Comparison of ENCODE assay signal across 16 cellular contexts in the genomic region with DNA sequence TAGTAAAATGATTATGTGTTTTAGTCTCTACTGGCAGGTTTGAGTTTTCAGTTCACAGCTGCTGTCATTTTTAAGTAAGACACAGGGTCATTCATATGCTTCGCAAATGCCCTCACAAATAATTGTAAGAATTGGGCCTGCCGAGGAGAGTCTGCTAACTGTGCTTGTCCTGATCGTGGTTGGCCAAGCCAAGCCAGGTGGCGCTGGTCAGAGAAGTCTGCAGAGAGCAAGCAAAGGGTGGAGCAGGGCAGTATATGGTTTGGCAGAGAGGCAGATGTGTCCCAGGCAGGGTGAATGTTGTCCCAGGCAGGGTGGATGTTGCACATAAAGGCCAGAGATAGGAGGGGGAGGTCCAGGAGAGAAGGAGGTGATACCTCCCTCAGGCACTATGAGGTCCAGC. TPM values are rescaled to one million over a fixed set of nuclear protein-coding genes. Genes with fewer than 3 reads are reported as not detected.
A peak's percentile ranks its signal among the peaks of the same experiment; 100 is the strongest.
DNase-seq lines count a peak whose midpoint lies in the region; ATAC-seq and TF ChIP-seq lines count a peak whose summit lies in the region.
"Had no signal": no experiment of that assay in that cellular context is flagged by ENCODE, and none has a peak within 500 bp of the region (broad histone marks: within the 10 kb centered on the region; RNA-seq: fewer than 3 reads in every experiment).

No MANE protein-coding gene starts in this region.

- DNase-seq in GM23248 (no peak), LNCaP clone FGC (ENCODE audit: low read depth) (no peak), myocyte (ENCODE audit: low read depth) (peak; percentile 41), MCF 10A (ENCODE audit: unreplicated experiment) (no peak), putamen (ENCODE audit: low spot score) (no peak)
- no peak for DNase-seq in central memory CD8-positive, alpha-beta T cell (ENCODE audit: low spot score in 2 of 2)
- DNase-seq in activated naive CD4-positive, alpha-beta T cell treated with anti-CD3 and anti-CD28 coated beads, Interleukin-2, amount 10 ng/mL, durations not matched to agents 7 days and 5 days, result no peak
- DNase-seq: 8988T; CD4-positive, alpha-beta memory T cell; DMS153; DMS79; GF-D8; H9 had no signal

- TF ChIP-seq CTCF in LNCaP clone FGC (IDR thresholded peaks at IDR 0.05; ENCODE audit: control insufficient read depth, extremely low read depth, insufficient read depth), result 0 out of 2 replicates have a peak, but pooled peaks have one; percentile 5
- no peak for TF ChIP-seq CTCF in MCF 10A (IDR thresholded peaks at IDR 0.05; ENCODE audit: unreplicated experiment)

- no peaks in the 10 kb centered on the region for H3K4me1 Mint-ChIP-seq in central memory CD8-positive, alpha-beta T cell
- H3K4me1 Mint-ChIP-seq in MCF 10A (ENCODE audit: insufficient read depth, unreplicated experiment), result no peaks in the 10 kb centered on the region
- no peaks in the 10 kb centered on the region for H3K4me1 Mint-ChIP-seq in activated naive CD4-positive, alpha-beta T cell treated with anti-CD3 and anti-CD28 coated beads, Interleukin-2, amount 10 ng/mL, durations not matched to agents 7 days and 5 days
- H3K4me1 Mint-ChIP-seq: CD14-positive monocyte; CD4-positive, alpha-beta memory T cell had no signal

- peaks cover 9% of the 10 kb centered on the region for H3K36me3 Mint-ChIP-seq in central memory CD8-positive, alpha-beta T cell (ENCODE audit: insufficient read depth)
- peaks cover 5% of the 10 kb centered on the region for H3K36me3 Mint-ChIP-seq in MCF 10A (ENCODE audit: insufficient read depth, unreplicated experiment)
- H3K36me3 Mint-ChIP-seq in activated naive CD4-positive, alpha-beta T cell treated with anti-CD3 and anti-CD28 coated beads, Interleukin-2, amount 10 ng/mL, durations not matched to agents 7 days and 5 days, result peaks cover 44% of the 10 kb centered on the region

- H3K79me2 ChIP-seq in GM23248 (ENCODE audit: insufficient read depth), result no peaks in the 10 kb centered on the region

- ATAC-seq in central memory CD8-positive, alpha-beta T cell (replicated peaks; ENCODE audit: extremely low read depth, poor library complexity, severe bottlenecking), result no peak

- no peaks in the 10 kb centered on the region for H3K9me3 Mint-ChIP-seq in central memory CD8-positive, alpha-beta T cell
- no peaks in the 10 kb centered on the region for H3K9me3 Mint-ChIP-seq in MCF 10A (ENCODE audit: unreplicated experiment)
- H3K9me3 Mint-ChIP-seq in activated naive CD4-positive, alpha-beta T cell treated with anti-CD3 and anti-CD28 coated beads, Interleukin-2, amount 10 ng/mL, durations not matched to agents 7 days and 5 days, result no peaks in the 10 kb centered on the region
- H3K9me3 Mint-ChIP-seq: CD14-positive monocyte; CD4-positive, alpha-beta memory T cell; H9 had no signal

- POLR2A ChIA-PET in MCF 10A (lab: Yijun Ruan, JAX), result no interaction called here

- H2AFZ ChIP-seq in GM23248, result no peak overlapping the region

- H3K4me2 ChIP-seq in GM23248 (ENCODE audit: unreplicated experiment), result no peak overlapping the region
- H3K4me2 ChIP-seq: BLaER1 had no signal

- H3K27me3 Mint-ChIP-seq in central memory CD8-positive, alpha-beta T cell, result no peaks in the 10 kb centered on the region
- H3K27me3 Mint-ChIP-seq in MCF 10A (ENCODE audit: insufficient read depth, unreplicated experiment), result peaks cover 31% of the 10 kb centered on the region
- no peaks in the 10 kb centered on the region for H3K27me3 Mint-ChIP-seq in activated naive CD4-positive, alpha-beta T cell treated with anti-CD3 and anti-CD28 coated beads, Interleukin-2, amount 10 ng/mL, durations not matched to agents 7 days and 5 days
- H3K27me3 Mint-ChIP-seq: CD4-positive, alpha-beta memory T cell had no signal

- H3K4me3 ChIP-seq in GM23248, result no peak overlapping the region
- H3K4me3 ChIP-seq in LNCaP clone FGC (ENCODE audit: low read depth, low read length), result no peak overlapping the region
- H3K4me3 ChIP-seq: BLaER1 had no signal

- H3K27ac Mint-ChIP-seq in central memory CD8-positive, alpha-beta T cell (ENCODE audit: low read depth), result peak overlapping the region; percentile 3
- no peak overlapping the region for H3K27ac Mint-ChIP-seq in MCF 10A (ENCODE audit: low read depth, unreplicated experiment)
- H3K27ac Mint-ChIP-seq in activated naive CD4-positive, alpha-beta T cell treated with anti-CD3 and anti-CD28 coated beads, Interleukin-2, amount 10 ng/mL, durations not matched to agents 7 days and 5 days, result no peak overlapping the region

- H3K9me2 ChIP-seq in GM23248 (ENCODE audit: insufficient read depth), result no peaks in the 10 kb centered on the region

- no peak overlapping the region for H3K9ac ChIP-seq in GM23248
- H3K9ac ChIP-seq: BLaER1 had no signal

- CTCF ChIA-PET in MCF 10A (lab: Yijun Ruan, JAX), result interaction anchor here (0.7 to 1.2 kb wide), 2 partner anchors 22 to 330 kb away, joined by 3 to 5 read pairs; no protein-coding TSS in a partner anchor
- CTCF ChIA-PET in activated naive CD4-positive, alpha-beta T cell treated with anti-CD3 and anti-CD28 coated beads, Interleukin-2, amount 10 ng/mL, durations not matched to agents 7 days and 5 days (lab: Charles Lee), result interaction anchor here (0.9 kb wide), 1 partner anchor 12 kb away, joined by 6 read pairs; no protein-coding TSS in a partner anchor

- no peaks in the 10 kb centered on the region for H3K9me3 ChIP-seq in GM23248 (ENCODE audit: low read depth)
- H3K9me3 ChIP-seq: BLaER1 had no signal

- BruUV-seq in MCF 10A (replicated peaks; lab: Mats Ljungman, UMichigan), result no TSS peak

- peaks cover 20% of the 10 kb centered on the region for H3F3A ChIP-seq in GM23248 (ENCODE audit: insufficient read depth)

- 52 to 55% methylated on average over 4 of the region's 4 CpGs for WGBS in GM23248 (ENCODE audit: low coverage in 1 of 2, low lambda C conversion rate in 2 of 2, missing lambda C conversion rate in 2 of 2), 2 experiments

- peak overlapping the region; percentile 40 for H3K27ac ChIP-seq in GM23248
- H3K27ac ChIP-seq: BLaER1, HL-60 had no signal

- no peaks in the 10 kb centered on the region for H4K20me1 ChIP-seq in GM23248 (ENCODE audit: insufficient read depth)
- H4K20me1 ChIP-seq: BLaER1 had no signal

- H3K36me3 ChIP-seq in GM23248 (ENCODE audit: low read depth), result peaks cover 5% of the 10 kb centered on the region; the same call in 1 of the 2 replicates

- no peaks in the 10 kb centered on the region for H3K27me3 ChIP-seq in GM23248 (replicated peaks; ENCODE audit: insufficient read depth)
- H3K27me3 ChIP-seq: BLaER1 had no signal

- in situ Hi-C loops in GM23248 (cut with MboI), result no loop called here

- H3K4me3 Mint-ChIP-seq in central memory CD8-positive, alpha-beta T cell, result no peak overlapping the region
- no peak overlapping the region for H3K4me3 Mint-ChIP-seq in MCF 10A (ENCODE audit: unreplicated experiment)
- no peak overlapping the region for H3K4me3 Mint-ChIP-seq in activated naive CD4-positive, alpha-beta T cell treated with anti-CD3 and anti-CD28 coated beads, Interleukin-2, amount 10 ng/mL, durations not matched to agents 7 days and 5 days
- H3K4me3 Mint-ChIP-seq: CD14-positive monocyte; CD4-positive, alpha-beta memory T cell; H9 had no signal

- H3K4me1 ChIP-seq in GM23248 (ENCODE audit: insufficient read depth), result peaks cover 14% of the 10 kb centered on the region
- H3K4me1 ChIP-seq: BLaER1 had no signal

- intact Hi-C loops in MCF 10A (cut with micrococcal nuclease), result no loop called here

RNA-seq across cellular contexts. Expression of gene SCN3B, which starts 52.7 kb away (rescaled TPM):
- not detected in 2 replicates for total RNA-seq in GM23248 (2014; rRNA removed; shearing (Covaris generic))
- polyA plus RNA-seq in GM23248 (2016; fragmentation: Nextera tagmentation; extraction: Ambion mirVana), result 0.09 and 0.33 TPM in 2 replicates
- total RNA-seq in myocyte, result 0.32 and 0.99 TPM in 2 replicates
- 0.26 TPM for polyA plus RNA-seq in myocyte (2012)
- total RNA-seq in MCF 10A (2022), result 1.2 and 3.3 TPM in 2 replicates
- total RNA-seq: CD4-positive, alpha-beta memory T cell had no signal
- polyA plus RNA-seq: CD14-positive monocyte had no signal
